ENCODE assay signal across 17 cellular contexts in genomic region chr4:69497081-69497480, GRCh38. TPM values are rescaled to one million over a fixed set of nuclear protein-coding genes. Genes with fewer than 3 reads are reported as not detected.
DNase-seq lines count a peak whose midpoint lies in the region; ATAC-seq and TF ChIP-seq lines count a peak whose summit lies in the region.
"Had no signal": no experiment of that assay in that cellular context is flagged by ENCODE, and none has a peak within 500 bp of the region (broad histone marks: within the 10 kb centered on the region; RNA-seq: fewer than 3 reads in every experiment).

No MANE protein-coding gene starts in this region.

- no peak overlapping the region for H3K18ac ChIP-seq in neuronal stem cell (ENCODE audit: low read length)

- H4K91ac ChIP-seq in neuronal stem cell (ENCODE audit: low read depth, low read length, poor library complexity), result no peak overlapping the region

- no peak overlapping the region for H2BK120ac ChIP-seq in neuronal stem cell (ENCODE audit: low read depth, low read length)

- no peaks in the 10 kb centered on the region for H3K79me1 ChIP-seq in neuronal stem cell (ENCODE audit: low read depth, low read length)

- H3K27ac ChIP-seq in SJSA1 (peak overlapping the region; percentile 89), foreskin keratinocyte (no peak overlapping the region), neuronal stem cell (replicated peaks; ENCODE audit: low read length) (no peak overlapping the region)
- H3K27ac ChIP-seq: BLaER1 treated with 17β-estradiol and CSF1 and Interleukin-3, amounts not matched to agents 10 nM and 100 nM; thyroid gland had no signal

- H2AK5ac ChIP-seq in neuronal stem cell (ENCODE audit: low read depth, low read length), result no peak overlapping the region

- TF ChIP-seq CTCF in foreskin keratinocyte (conservative IDR thresholded peaks at IDR 0.05) (no peak), GM10266 (IDR thresholded peaks at IDR 0.05; ENCODE audit: control insufficient read depth, insufficient read depth, low read depth, missing control alignments) (no peak)

- peaks cover 31% of the 10 kb centered on the region for H3K4me1 ChIP-seq in SJSA1 (replicated peaks)
- no peaks in the 10 kb centered on the region for H3K4me1 ChIP-seq in foreskin keratinocyte
- H3K4me1 ChIP-seq in neuronal stem cell (ENCODE audit: control insufficient read depth in 2 of 2, insufficient read depth in 1 of 2, low read depth in 1 of 2, low read length in 2 of 2), result no peaks in the 10 kb centered on the region
- H3K4me1 ChIP-seq: BLaER1 treated with 17β-estradiol and CSF1 and Interleukin-3, amounts not matched to agents 10 nM and 100 nM; thyroid gland had no signal

- no peak overlapping the region for H3K4ac ChIP-seq in neuronal stem cell (ENCODE audit: low read length)

- H3K36me3 ChIP-seq in SJSA1 (no peaks in the 10 kb centered on the region), neuronal stem cell (replicated peaks in 1 of 2; ENCODE audit: control insufficient read depth in 2 of 2, insufficient read depth in 2 of 2, low read length in 2 of 2) (no peaks in the 10 kb centered on the region)
- H3K36me3 ChIP-seq: BLaER1 treated with 17β-estradiol and CSF1 and Interleukin-3, amounts not matched to agents 10 nM and 100 nM; thyroid gland had no signal

- H3K27me3 ChIP-seq in SJSA1 (replicated peaks) (no peaks in the 10 kb centered on the region), foreskin keratinocyte (no peaks in the 10 kb centered on the region), neuronal stem cell (ENCODE audit: control insufficient read depth in 3 of 3, insufficient read depth in 3 of 3, low read depth in 1 of 3, low read length in 3 of 3) (no peaks in the 10 kb centered on the region)
- H3K27me3 ChIP-seq: BLaER1 treated with 17β-estradiol and CSF1 and Interleukin-3, amounts not matched to agents 10 nM and 100 nM; thyroid gland had no signal

- no peak overlapping the region for H2BK5ac ChIP-seq in neuronal stem cell (ENCODE audit: low read length)

- no peak overlapping the region for H3K9ac ChIP-seq in neuronal stem cell (ENCODE audit: low read depth, low read length, poor library complexity)
- H3K9ac ChIP-seq: BLaER1 treated with 17β-estradiol and CSF1 and Interleukin-3, amounts not matched to agents 10 nM and 100 nM had no signal

- H3K9me3 ChIP-seq in SJSA1 (replicated peaks) (no peaks in the 10 kb centered on the region), neuronal stem cell (replicated peaks in 1 of 2; ENCODE audit: control insufficient read depth in 2 of 2, insufficient read depth in 1 of 2, low read depth in 1 of 2, low read length in 2 of 2) (no peaks in the 10 kb centered on the region)
- H3K9me3 ChIP-seq: BLaER1 treated with 17β-estradiol and CSF1 and Interleukin-3, amounts not matched to agents 10 nM and 100 nM; thyroid gland had no signal

- H2BK12ac ChIP-seq in neuronal stem cell (ENCODE audit: low read length), result no peak overlapping the region

- no peak overlapping the region for H2BK15ac ChIP-seq in neuronal stem cell (ENCODE audit: low read length)

- H3K4me3 ChIP-seq in SJSA1 (no peak overlapping the region), skeletal muscle cell (ENCODE audit: low read depth, low read length) (no peak overlapping the region), neuronal stem cell (ENCODE audit: low read length in 2 of 2) (no peak overlapping the region)
- H3K4me3 ChIP-seq: BLaER1 treated with 17β-estradiol and CSF1 and Interleukin-3, amounts not matched to agents 10 nM and 100 nM; thyroid gland had no signal

- H3K4me2 ChIP-seq in neuronal stem cell (ENCODE audit: insufficient read depth, low read length, poor library complexity, severe bottlenecking), result no peak overlapping the region
- H3K4me2 ChIP-seq: BLaER1 treated with 17β-estradiol and CSF1 and Interleukin-3, amounts not matched to agents 10 nM and 100 nM had no signal

- no peak overlapping the region for H3K14ac ChIP-seq in neuronal stem cell (ENCODE audit: low read length)

- H4K8ac ChIP-seq in neuronal stem cell (ENCODE audit: low read depth, low read length), result no peak overlapping the region

- DNase-seq in HS-27A (ENCODE audit: low read depth), result peak; percentile 9
- peak; percentile 85 for DNase-seq in SJSA1 (ENCODE audit: low read depth in 1 of 2, low spot score in 2 of 2)
- DNase-seq in foreskin keratinocyte, result peak in 1 of 2 donors; percentile 33
- peak; percentile 86 for DNase-seq in skeletal muscle cell (ENCODE audit: low read depth)
- no peak for DNase-seq in NAMALWA (ENCODE audit: low spot score)
- DNase-seq in GM10266 (ENCODE audit: extremely low spot score), result no peak
- no peak for DNase-seq in NCI-H526 (lab: John Stamatoyannopoulos, UW)
- DNase-seq in neuronal stem cell (ENCODE audit: low spot score), result no peak
- DNase-seq: effector CD8-positive, alpha-beta T cell; KBM-7; left ventricle myocardium superior; NCI-H2171; stimulated activated CD4-positive, alpha-beta T cell treated with anti-CD3 and anti-CD28 coated beads, Interleukin-12 subunit alpha, Interleukin-12 subunit beta, amount 100 ng/mL, for 4 hours; T-helper 17 cell; thyroid gland had no signal

- peak; percentile 23 for ATAC-seq in foreskin keratinocyte
- ATAC-seq: activated T-helper 17 cell treated with anti-CD3 and anti-CD28 coated beads, Interleukin-2, amount 50 U/mL, for 72 hours; left ventricle myocardium superior; T-helper 17 cell had no signal

- H2AFZ ChIP-seq in neuronal stem cell (ENCODE audit: low read length), result no peak overlapping the region

- H3K23ac ChIP-seq in neuronal stem cell (ENCODE audit: low read depth, low read length, poor library complexity), result no peak overlapping the region

RNA-seq across cellular contexts. Expression of gene UGT2B4, which starts 1.4 kb away (rescaled TPM):
- 0.08 TPM in 1 of 2 replicates, not detected in the other for total RNA-seq in SJSA1 (2014; rRNA removed; shearing (Covaris generic))
- not detected in 2 replicates for total RNA-seq in foreskin keratinocyte
- not detected in 2 replicates for polyA plus RNA-seq in foreskin keratinocyte
- polyA plus RNA-seq in neuronal stem cell (2013, experiment 1 of 2), result 0.10 TPM
- 0.19 TPM for polyA plus RNA-seq in neuronal stem cell (2013, experiment 2 of 2)
- total RNA-seq: activated T-helper 17 cell treated with anti-CD3 and anti-CD28 coated beads, Interleukin-2, amount 50 U/mL, for 72 hours; left ventricle myocardium superior; T-helper 17 cell; thyroid gland had no signal

Comparison
In these comparisons a context has a peak if more than half of its experiments do, and no peak if none do; other contexts are left out.
1. DNase-seq: peak in HS-27A (single experiment), SJSA1 (2 of 2) and skeletal muscle cell (single experiment); none in NAMALWA (single experiment), GM10266 (single experiment), NCI-H526 (0 of 2) and neuronal stem cell (single experiment).